In the genomic region with DNA sequence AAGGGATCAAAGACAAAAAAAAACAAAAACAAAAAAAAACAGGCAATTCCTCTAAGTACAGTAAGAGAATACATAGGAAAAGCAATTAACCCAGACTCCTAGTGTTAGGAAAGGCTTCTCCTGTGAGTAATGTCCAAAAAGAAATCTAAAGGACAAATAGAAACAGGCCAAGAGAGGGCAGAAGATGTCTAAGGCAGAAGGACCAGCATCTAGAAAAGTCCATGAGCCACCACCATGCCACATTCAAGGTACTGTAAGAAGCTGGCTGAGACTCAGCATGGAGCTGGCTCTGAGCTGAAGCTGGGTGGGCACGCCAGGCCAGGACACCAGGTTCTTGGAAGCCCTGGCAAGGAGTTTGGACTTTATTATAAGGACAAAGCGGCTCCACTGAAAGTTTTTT, we compare ENCODE assay signal across 17 cellular contexts.
DNase-seq lines count a peak whose midpoint lies in the region; ATAC-seq, FAIRE-seq and TF ChIP-seq lines count a peak whose summit lies in the region.
"Had no signal": no experiment of that assay in that cellular context is flagged by ENCODE, and none has a peak within 500 bp of the region (broad histone marks: within the 10 kb centered on the region; RNA-seq: fewer than 3 reads in every experiment).

No MANE protein-coding gene starts in this region.

- 6% methylated on average over 2 of the region's 2 CpGs for WGBS in HepG2 (ENCODE audit: low lambda C conversion rate)

- no peak for FAIRE-seq in HepG2 (lab: Jason Lieb, UNC)

- H3K27ac ChIP-seq in BLaER1 treated with 17β-estradiol and CSF1 and Interleukin-3, amounts not matched to agents 10 nM and 100 nM: no peak overlapping the region
- H3K27ac ChIP-seq in VCaP: no peak overlapping the region; the same call in 1 of the 2 replicates
- no peak overlapping the region for H3K27ac ChIP-seq in HepG2 (ENCODE audit: extremely low read length, insufficient read depth, low read length)
- H3K27ac ChIP-seq: HL-60, left ventricle myocardium inferior, vagina had no signal

- no peak overlapping the region for H3K4me3 ChIP-seq in BLaER1 treated with 17β-estradiol and CSF1 and Interleukin-3, amounts not matched to agents 10 nM and 100 nM
- H3K4me3 ChIP-seq in HepG2 (replicated peaks in 1 of 3; ENCODE audit: insufficient read depth in 1 of 3, low read depth in 2 of 3, low read length in 3 of 3): no peak overlapping the region
- H3K4me3 ChIP-seq: left ventricle myocardium inferior, vagina had no signal

- CTCF ChIA-PET in HepG2 (lab: Yijun Ruan, JAX; ENCODE audit: low intra/inter-chr PET ratio, low total read pairs): no interaction called here

- no peak for TF ChIP-seq EP300 in HepG2 (IDR thresholded peaks at IDR 0.05; ENCODE audit: low read depth in 2 of 2, low read length in 2 of 2)
- TF ChIP-seq EP300 in HepG2 (CRISPR knock-in tag; IDR thresholded peaks at IDR 0.05; ENCODE audit: borderline replicate concordance): no peak

- H3K9me3 ChIP-seq in BLaER1 treated with 17β-estradiol and CSF1 and Interleukin-3, amounts not matched to agents 10 nM and 100 nM (replicated peaks in 1 of 11): no peaks in the 10 kb centered on the region
- no peaks in the 10 kb centered on the region for H3K9me3 ChIP-seq in HepG2 (ENCODE audit: low read length)
- H3K9me3 ChIP-seq: left ventricle myocardium inferior, vagina had no signal

- H3K27me3 ChIP-seq in BLaER1 treated with 17β-estradiol and CSF1 and Interleukin-3, amounts not matched to agents 10 nM and 100 nM: no peaks in the 10 kb centered on the region
- H3K27me3 ChIP-seq in HepG2 (ENCODE audit: control insufficient read depth in 1 of 2, insufficient read depth in 2 of 2, low read length in 2 of 2): peaks cover 3 to 14% of the 10 kb centered on the region in 2 experiments; a peak in 3 of 5 replicates
- H3K27me3 ChIP-seq: vagina had no signal

- intact Hi-C loops in HepG2 (cut with micrococcal nuclease; ENCODE audit: unreplicated experiment): loop anchor here (5.0 to 10.0 kb wide), 4 partner anchors 91 to 669 kb away; a partner anchor contains a TSS

- TF ChIP-seq CTCF in VCaP (conservative IDR thresholded peaks at IDR 0.05): peak; percentile 67
- 0 out of 2 replicates have a peak, but pooled peaks have one; percentile 7 for TF ChIP-seq CTCF in HepG2 (CRISPR knock-in tag; IDR thresholded peaks at IDR 0.05)

- DNase-seq in HT-29 (ENCODE audit: low spot score) (peak; percentile 94), HepG2 (ENCODE audit: low spot score) (no peak), UCSD-AML1 (lab: John Stamatoyannopoulos, UW; ENCODE audit: unreplicated experiment) (no peak), GM19240 (ENCODE audit: insufficient read length, low spot score) (no peak), pons (ENCODE audit: low spot score) (no peak)
- DNase-seq: activated naive CD8-positive, alpha-beta T cell treated with anti-CD3 and anti-CD28 coated beads, Interleukin-2, amount 10 ng/mL, durations not matched to agents 7 days and 5 days; COR-L47; left ventricle myocardium inferior; naive thymus-derived CD8-positive, alpha-beta T cell; right cardiac atrium; stimulated activated naive CD4-positive, alpha-beta T cell treated with Interleukin-2 at 50 U/mL for 16 hours; T-helper 1 cell had no signal

- POLR2A ChIA-PET in HepG2 (lab: Yijun Ruan, JAX): no interaction called here

- H3K79me2 ChIP-seq in HepG2 (ENCODE audit: insufficient read depth, low read length): no peaks in the 10 kb centered on the region

- H3K4me1 ChIP-seq in BLaER1 treated with 17β-estradiol and CSF1 and Interleukin-3, amounts not matched to agents 10 nM and 100 nM: peaks cover 43 to 54% (median 47%) of the 10 kb centered on the region in 10 experiments
- no peaks in the 10 kb centered on the region for H3K4me1 ChIP-seq in HepG2 (ENCODE audit: insufficient read depth, low read length)
- H3K4me1 ChIP-seq: vagina had no signal

- H3K36me3 ChIP-seq in BLaER1 treated with 17β-estradiol and CSF1 and Interleukin-3, amounts not matched to agents 10 nM and 100 nM: no peaks in the 10 kb centered on the region
- no peaks in the 10 kb centered on the region for H3K36me3 ChIP-seq in HepG2 (replicated peaks in 1 of 2; ENCODE audit: control insufficient read depth in 1 of 2, insufficient read depth in 2 of 2, low read length in 2 of 2)
- H3K36me3 ChIP-seq: left ventricle myocardium inferior, vagina had no signal

- no peak for TF ChIP-seq POLR2A in HepG2 (IDR thresholded peaks at IDR 0.05; ENCODE audit: insufficient read depth in 1 of 2, low read depth in 2 of 2, low read length in 2 of 2)

- peak overlapping the region in 7 of 11 experiments; percentile 50 to 64 (median 59); a peak in 6 of 22 replicates for H3K4me2 ChIP-seq in BLaER1 treated with 17β-estradiol and CSF1 and Interleukin-3, amounts not matched to agents 10 nM and 100 nM
- no peak overlapping the region for H3K4me2 ChIP-seq in HepG2 (ENCODE audit: low read depth, low read length)

- no peak overlapping the region for H2AFZ ChIP-seq in HepG2 (ENCODE audit: low read length)

- no peak for ATAC-seq in HepG2
- ATAC-seq: activated CD4-positive, CD25-positive, alpha-beta regulatory T cell treated with anti-CD3 and anti-CD28 coated beads, Interleukin-2, amount 50 U/mL, for 24 hours; naive thymus-derived CD8-positive, alpha-beta T cell; right cardiac atrium had no signal

- no peak for TF ChIP-seq RAD21 in HepG2 (CRISPR knock-in tag; IDR thresholded peaks at IDR 0.05)

- BruUV-seq in HepG2 (replicated peaks; lab: Mats Ljungman, UMichigan): no TSS peak

- in situ Hi-C loops in HepG2 (cut with HindIII; ENCODE audit: extremely low pct_ligation_motif_present, low pct_unique_long_range_greater_than_20kb): loop anchor here (25.0 kb wide), 1 partner anchor 649 kb away; no protein-coding TSS in a partner anchor

- no peak overlapping the region for H3K9ac ChIP-seq in BLaER1 treated with 17β-estradiol and CSF1 and Interleukin-3, amounts not matched to agents 10 nM and 100 nM
- no peak overlapping the region for H3K9ac ChIP-seq in HepG2 (ENCODE audit: insufficient read depth, low read depth, low read length)

- H4K20me1 ChIP-seq in BLaER1 treated with 17β-estradiol and CSF1 and Interleukin-3, amounts not matched to agents 10 nM and 100 nM: no peaks in the 10 kb centered on the region
- H4K20me1 ChIP-seq in HepG2 (ENCODE audit: insufficient read depth, low read length): no peaks in the 10 kb centered on the region

TF ChIP-seq in HepG2, 621 proteins besides CTCF, POLR2A, EP300 and RAD21 (continues in another document):
- TF ChIP-seq ZNF7 (CRISPR knock-in tag; IDR thresholded peaks at IDR 0.05) (no peak), ZFX (CRISPR knock-in tag; IDR thresholded peaks at IDR 0.05; ENCODE audit: low read depth) (no peak), POLR2AphosphoS5 (IDR thresholded peaks at IDR 0.05; ENCODE audit: low read depth, low read length) (no peak), PAX8 (CRISPR knock-in tag; IDR thresholded peaks at IDR 0.05; ENCODE audit: borderline replicate concordance) (no peak), ATRX (CRISPR knock-in tag; IDR thresholded peaks at IDR 0.05; ENCODE audit: borderline replicate concordance) (no peak), ZNF431 (CRISPR knock-in tag; IDR thresholded peaks at IDR 0.05; ENCODE audit: borderline replicate concordance, low read depth) (no peak)
- TF ChIP-seq, protein P1, sequence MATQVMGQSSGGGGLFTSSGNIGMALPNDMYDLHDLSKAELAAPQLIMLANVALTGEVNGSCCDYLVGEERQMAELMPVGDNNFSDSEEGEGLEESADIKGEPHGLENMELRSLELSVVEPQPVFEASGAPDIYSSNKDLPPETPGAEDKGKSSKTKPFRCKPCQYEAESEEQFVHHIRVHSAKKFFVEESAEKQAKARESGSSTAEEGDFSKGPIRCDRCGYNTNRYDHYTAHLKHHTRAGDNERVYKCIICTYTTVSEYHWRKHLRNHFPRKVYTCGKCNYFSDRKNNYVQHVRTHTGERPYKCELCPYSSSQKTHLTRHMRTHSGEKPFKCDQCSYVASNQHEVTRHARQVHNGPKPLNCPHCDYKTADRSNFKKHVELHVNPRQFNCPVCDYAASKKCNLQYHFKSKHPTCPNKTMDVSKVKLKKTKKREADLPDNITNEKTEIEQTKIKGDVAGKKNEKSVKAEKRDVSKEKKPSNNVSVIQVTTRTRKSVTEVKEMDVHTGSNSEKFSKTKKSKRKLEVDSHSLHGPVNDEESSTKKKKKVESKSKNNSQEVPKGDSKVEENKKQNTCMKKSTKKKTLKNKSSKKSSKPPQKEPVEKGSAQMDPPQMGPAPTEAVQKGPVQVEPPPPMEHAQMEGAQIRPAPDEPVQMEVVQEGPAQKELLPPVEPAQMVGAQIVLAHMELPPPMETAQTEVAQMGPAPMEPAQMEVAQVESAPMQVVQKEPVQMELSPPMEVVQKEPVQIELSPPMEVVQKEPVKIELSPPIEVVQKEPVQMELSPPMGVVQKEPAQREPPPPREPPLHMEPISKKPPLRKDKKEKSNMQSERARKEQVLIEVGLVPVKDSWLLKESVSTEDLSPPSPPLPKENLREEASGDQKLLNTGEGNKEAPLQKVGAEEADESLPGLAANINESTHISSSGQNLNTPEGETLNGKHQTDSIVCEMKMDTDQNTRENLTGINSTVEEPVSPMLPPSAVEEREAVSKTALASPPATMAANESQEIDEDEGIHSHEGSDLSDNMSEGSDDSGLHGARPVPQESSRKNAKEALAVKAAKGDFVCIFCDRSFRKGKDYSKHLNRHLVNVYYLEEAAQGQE (IDR thresholded peaks at IDR 0.05; ENCODE audit: borderline replicate concordance in 1 of 2, low read depth in 1 of 2, low read length in 2 of 2): no peak
- TF ChIP-seq, protein P2, sequence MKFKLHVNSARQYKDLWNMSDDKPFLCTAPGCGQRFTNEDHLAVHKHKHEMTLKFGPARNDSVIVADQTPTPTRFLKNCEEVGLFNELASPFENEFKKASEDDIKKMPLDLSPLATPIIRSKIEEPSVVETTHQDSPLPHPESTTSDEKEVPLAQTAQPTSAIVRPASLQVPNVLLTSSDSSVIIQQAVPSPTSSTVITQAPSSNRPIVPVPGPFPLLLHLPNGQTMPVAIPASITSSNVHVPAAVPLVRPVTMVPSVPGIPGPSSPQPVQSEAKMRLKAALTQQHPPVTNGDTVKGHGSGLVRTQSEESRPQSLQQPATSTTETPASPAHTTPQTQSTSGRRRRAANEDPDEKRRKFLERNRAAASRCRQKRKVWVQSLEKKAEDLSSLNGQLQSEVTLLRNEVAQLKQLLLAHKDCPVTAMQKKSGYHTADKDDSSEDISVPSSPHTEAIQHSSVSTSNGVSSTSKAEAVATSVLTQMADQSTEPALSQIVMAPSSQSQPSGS (CRISPR knock-in tag; IDR thresholded peaks at IDR 0.05): no peak
